In genomic region chr1:22833699-22834098, GRCh38 we compare ENCODE assay signal across 27 cellular contexts.
"Had no signal": no experiment of that assay in that cellular context is flagged by ENCODE, and none has a peak within 500 bp of the region (broad histone marks: within the 10 kb centered on the region; RNA-seq: fewer than 3 reads in every experiment).

No MANE protein-coding gene starts in this region.

- H3K4me1 ChIP-seq: left lung, lower lobe of right lung, right lobe of liver, upper lobe of right lung had no signal

- H3K4me3 Mint-ChIP-seq: immature natural killer cell; naive thymus-derived CD4-positive, alpha-beta T cell; natural killer cell treated with Interleukin-12 subunit alpha and Interleukin-12 subunit beta and Interleukin-15 and Interleukin-18, amount 100 ng/mL, for 72 hours; stimulated activated naive B cell treated with anti-CD40 and anti-IgM and Interleukin-4, amounts not matched to agents 10 μg/mL and 1 μg/mL and 100 μg/mL, for 72 hours had no signal

- H3K27ac Mint-ChIP-seq: immature natural killer cell; naive thymus-derived CD4-positive, alpha-beta T cell; natural killer cell treated with Interleukin-12 subunit alpha and Interleukin-12 subunit beta and Interleukin-15 and Interleukin-18, amount 100 ng/mL, for 72 hours; progenitor cell of endocrine pancreas; stimulated activated naive B cell treated with anti-CD40 and anti-IgM and Interleukin-4, amounts not matched to agents 10 μg/mL and 1 μg/mL and 100 μg/mL, for 72 hours had no signal

- H3K4me1 Mint-ChIP-seq: immature natural killer cell; naive thymus-derived CD4-positive, alpha-beta T cell; stimulated activated naive B cell treated with anti-CD40 and anti-IgM and Interleukin-4, amounts not matched to agents 10 μg/mL and 1 μg/mL and 100 μg/mL, for 72 hours had no signal

- FAIRE-seq: islet of Langerhans, kidney, urothelium cell line had no signal

- H3K27me3 ChIP-seq: ovary, right atrium auricular region, right lobe of liver, testis, thyroid gland, transverse colon, upper lobe of right lung had no signal

- DNase-seq: hypothalamus; immature natural killer cell; left colon; left lung; lower lobe of right lung; mammary epithelial cell; naive thymus-derived CD4-positive, alpha-beta T cell; ovary; stimulated activated CD4-positive, alpha-beta T cell treated with anti-CD3 and anti-CD28 coated beads, Interleukin-12 subunit alpha, Interleukin-12 subunit beta, amount 100 ng/mL, for 4 hours; stimulated activated CD4-positive, alpha-beta T cell treated with anti-CD3 and anti-CD28 coated beads, Interleukin-15, amount 100 ng/mL, for 24 hours; stimulated activated CD4-positive, alpha-beta T cell treated with anti-CD3 and anti-CD28 coated beads, Interleukin-2, amount 100 ng/mL, for 24 hours; stimulated activated CD4-positive, alpha-beta T cell treated with anti-CD3 and anti-CD28 coated beads, Interleukin-4, amount 100 ng/mL, for 1 hour; stimulated activated naive B cell treated with anti-CD40 and anti-IgM and Interleukin-4, amounts not matched to agents 10 μg/mL and 1 μg/mL and 100 μg/mL, for 72 hours; stimulated activated naive CD8-positive, alpha-beta T cell treated with anti-CD3 and anti-CD28 coated beads, Interleukin-15, Interleukin-2, amounts not matched to agents 100 U/mL and 50 U/mL, for 24 hours; stomach; testis; thyroid gland; transverse colon; upper lobe of right lung had no signal

- H3K27ac ChIP-seq: left lung, lower lobe of right lung, ovary, right atrium auricular region, right lobe of liver, stomach, testis, thyroid gland, transverse colon, upper lobe of right lung had no signal

- H3K36me3 Mint-ChIP-seq: immature natural killer cell; naive thymus-derived CD4-positive, alpha-beta T cell; natural killer cell treated with Interleukin-12 subunit alpha and Interleukin-12 subunit beta and Interleukin-15 and Interleukin-18, amount 100 ng/mL, for 72 hours; stimulated activated naive B cell treated with anti-CD40 and anti-IgM and Interleukin-4, amounts not matched to agents 10 μg/mL and 1 μg/mL and 100 μg/mL, for 72 hours had no signal

- H3K9me3 Mint-ChIP-seq: immature natural killer cell; naive thymus-derived CD4-positive, alpha-beta T cell; natural killer cell treated with Interleukin-12 subunit alpha and Interleukin-12 subunit beta and Interleukin-15 and Interleukin-18, amount 100 ng/mL, for 72 hours; stimulated activated naive B cell treated with anti-CD40 and anti-IgM and Interleukin-4, amounts not matched to agents 10 μg/mL and 1 μg/mL and 100 μg/mL, for 72 hours had no signal

- H3K4me3 ChIP-seq: left lung, lower lobe of right lung, ovary, right atrium auricular region, right lobe of liver, skin epidermis, stomach, testis, thyroid gland, transverse colon, upper lobe of right lung had no signal

- H3K9me3 ChIP-seq: left lung, lower lobe of right lung, ovary, right atrium auricular region, right lobe of liver, stomach, testis, thyroid gland, transverse colon, upper lobe of right lung had no signal

- H3K27me3 Mint-ChIP-seq: progenitor cell of endocrine pancreas had no signal

- H3K36me3 ChIP-seq: left lung, lower lobe of right lung, ovary, right atrium auricular region, right lobe of liver, stomach, thyroid gland, transverse colon, upper lobe of right lung had no signal

- ATAC-seq: left colon; left lung; lower lobe of right lung; naive thymus-derived CD4-positive, alpha-beta T cell; natural killer cell treated with Interleukin-12 subunit alpha and Interleukin-12 subunit beta and Interleukin-15 and Interleukin-18, amount 100 ng/mL, for 72 hours; right lobe of liver; stimulated activated naive B cell treated with anti-CD40 and anti-IgM and Interleukin-4, amounts not matched to agents 10 μg/mL and 1 μg/mL and 100 μg/mL, for 72 hours; stimulated activated naive CD8-positive, alpha-beta T cell treated with anti-CD3 and anti-CD28 coated beads, Interleukin-15, Interleukin-2, amounts not matched to agents 100 U/mL and 50 U/mL, for 24 hours; upper lobe of right lung had no signal
